In genomic region chr9:90801175-90801506, GRCh38 we compare ENCODE assay signal across 1 cellular context.
TF ChIP-seq lines count a peak whose summit lies in the region.

No MANE protein-coding gene starts in this region.

TF ChIP-seq in H1, 55 proteins besides CTCF, POLR2A, EP300 and RAD21 (continued from another document):
- TF ChIP-seq CHD7 (IDR thresholded peaks at IDR 0.05; ENCODE audit: insufficient replicate concordance, low read length): no peak
- TF ChIP-seq GTF2F1 (IDR thresholded peaks at IDR 0.05; ENCODE audit: borderline replicate concordance, low read depth, low read length): no peak
- no peak for TF ChIP-seq CBX5 (IDR thresholded peaks at IDR 0.05; ENCODE audit: low read depth, low read length)
- TF ChIP-seq CBX8 (IDR thresholded peaks at IDR 0.05; ENCODE audit: borderline replicate concordance, low read depth, low read length): no peak
- TF ChIP-seq RFX5 (IDR thresholded peaks at IDR 0.05; ENCODE audit: borderline replicate concordance, low read depth, low read length): no peak
- TF ChIP-seq BACH1 (IDR thresholded peaks at IDR 0.05; ENCODE audit: low read length): no peak
- TF ChIP-seq POU5F1 (IDR thresholded peaks at IDR 0.05; ENCODE audit: low read depth, low read length): no peak
- TF ChIP-seq SAP30 (IDR thresholded peaks at IDR 0.05; ENCODE audit: insufficient read depth, insufficient replicate concordance, low read length): no peak
- no peak for TF ChIP-seq BCL11A (IDR thresholded peaks at IDR 0.05; ENCODE audit: low read depth in 2 of 2, low read length in 2 of 2)
- no peak for TF ChIP-seq KDM4A (IDR thresholded peaks at IDR 0.05; ENCODE audit: low read depth, low read length, severe bottlenecking)
